In genomic region chr18:32301976-32302743, GRCh38 we compare ENCODE assay signal across 8 cellular contexts.
DNase-seq lines count a peak whose midpoint lies in the region; TF ChIP-seq lines count a peak whose summit lies in the region.

No MANE protein-coding gene starts in this region.

- no peak for TF ChIP-seq POLR2A in ovary (IDR thresholded peaks at IDR 0.05)

- no peak for TF ChIP-seq EP300 in ovary (IDR thresholded peaks at IDR 0.05)

- H3K27me3 ChIP-seq in left ventricle myocardium inferior (ENCODE audit: low read depth), result no peaks in the 10 kb centered on the region
- no peaks in the 10 kb centered on the region for H3K27me3 ChIP-seq in ovary

- intact Hi-C loops in left ventricle myocardium inferior (cut with micrococcal nuclease) (no loop called here), ovary (cut with DNase I) (no loop called here)

- H3K36me3 ChIP-seq in left ventricle myocardium inferior, result no peaks in the 10 kb centered on the region
- H3K36me3 ChIP-seq in ovary, result no peaks in the 10 kb centered on the region

- TF ChIP-seq CTCF in GM12865 (IDR thresholded peaks at IDR 0.05; ENCODE audit: insufficient read depth, low read depth, low read length, missing control alignments), result no peak
- TF ChIP-seq CTCF in left ventricle myocardium inferior (IDR thresholded peaks at IDR 0.05; ENCODE audit: borderline replicate concordance), result no peak
- TF ChIP-seq CTCF in ovary (IDR thresholded peaks at IDR 0.05), result no peak

- WGBS in ovary, 3 donors, result 59 to 66% (median 66%) methylated on average over 2 of the region's 2 CpGs

- H3K9me3 ChIP-seq in left ventricle myocardium inferior (replicated peaks) (no peaks in the 10 kb centered on the region), ovary (no peaks in the 10 kb centered on the region)

- peaks cover 35% of the 10 kb centered on the region for H3K4me1 ChIP-seq in left ventricle myocardium inferior
- H3K4me1 ChIP-seq in ovary (ENCODE audit: insufficient read depth), result peaks cover 2% of the 10 kb centered on the region

- H3K4me3 ChIP-seq in GM12865 (ENCODE audit: low read depth, low read length) (no peak overlapping the region), left ventricle myocardium inferior (no peak overlapping the region), ovary (no peak overlapping the region)

- peak; percentile 41 for DNase-seq in GM12865 (ENCODE audit: low read depth)
- DNase-seq in H4 (ENCODE audit: low spot score), result peak; percentile 79
- DNase-seq in NCI-H460 (ENCODE audit: extremely low read depth, low read depth), result peak; percentile 30
- DNase-seq in left ventricle myocardium inferior, result no peak
- no peak for DNase-seq in NCI-H1092 treated with DMSO at 0.1 percent for 48 hours (lab: John Stamatoyannopoulos, UW)
- DNase-seq in iPS-NIHi7 (ENCODE audit: extremely low spot score), result no peak
- DNase-seq in ovary, result no peak
- no peak for DNase-seq in DMS 273 (lab: John Stamatoyannopoulos, UW; ENCODE audit: unreplicated experiment)

- peak overlapping the region; percentile 42 for H3K27ac ChIP-seq in left ventricle myocardium inferior (replicated peaks)
- H3K27ac ChIP-seq in ovary, result no peak overlapping the region

Comparison
In these comparisons a context has a peak if more than half of its experiments do, and no peak if none do; other contexts are left out.
1. DNase-seq: peak in GM12865 (single experiment), H4 (single experiment) and NCI-H460 (single experiment); none in left ventricle myocardium inferior (single experiment), NCI-H1092 treated with DMSO at 0.1 percent for 48 hours (single experiment), iPS-NIHi7 (single experiment), ovary (0 of 5) and DMS 273 (single experiment).